21 cellular contexts compared by ENCODE assay signal in genomic region chr13:51363625-51364024, GRCh38. TPM values are rescaled to one million over a fixed set of nuclear protein-coding genes. Genes with fewer than 3 reads are reported as not detected.
DNase-seq lines count a peak whose midpoint lies in the region; ATAC-seq, FAIRE-seq and TF ChIP-seq lines count a peak whose summit lies in the region.
"Had no signal": no experiment of that assay in that cellular context is flagged by ENCODE, and none has a peak within 500 bp of the region (broad histone marks: within the 10 kb centered on the region; RNA-seq: fewer than 3 reads in every experiment).

No MANE protein-coding gene starts in this region.

- CTCF ChIA-PET in activated CD4-positive, alpha-beta T cell treated with anti-CD3 and anti-CD28 coated beads for 36 hours (lab: Charles Lee), result no interaction called here

- H3K14ac ChIP-seq in trophoblast cell (ENCODE audit: low read length), result no peak overlapping the region

- no peak overlapping the region for H3K18ac ChIP-seq in trophoblast cell (ENCODE audit: low read length)

- H3K36me3 ChIP-seq in astrocyte (ENCODE audit: insufficient read depth, low read length) (peaks cover 28% of the 10 kb centered on the region), trophoblast cell (ENCODE audit: control insufficient read depth in 1 of 2, insufficient read depth in 2 of 2, low read length in 2 of 2) (peaks cover 0 to 6% of the 10 kb centered on the region in 2 experiments)

- H3K4me1 Mint-ChIP-seq in activated CD4-positive, alpha-beta T cell treated with anti-CD3 and anti-CD28 coated beads for 36 hours, result peaks cover 14% of the 10 kb centered on the region
- peaks cover 17% of the 10 kb centered on the region for H3K4me1 Mint-ChIP-seq in stimulated activated naive CD8-positive, alpha-beta T cell treated with anti-CD3 and anti-CD28 coated beads, Interleukin-15, amount 100 ng/mL, for 72 hours
- H3K4me1 Mint-ChIP-seq in astrocyte (ENCODE audit: low read depth, unreplicated experiment), result peaks cover 39% of the 10 kb centered on the region

- ATAC-seq in activated CD4-positive, alpha-beta T cell treated with anti-CD3 and anti-CD28 coated beads for 36 hours, result peak; percentile 39
- peak; percentile 59 for ATAC-seq in stimulated activated naive CD8-positive, alpha-beta T cell treated with anti-CD3 and anti-CD28 coated beads, Interleukin-15, Interleukin-2, amounts not matched to agents 100 U/mL and 50 U/mL, for 24 hours
- ATAC-seq in stimulated activated naive CD8-positive, alpha-beta T cell treated with anti-CD3 and anti-CD28 coated beads, Interleukin-15, amount 100 ng/mL, for 72 hours, result no peak
- ATAC-seq: A549 had no signal

- intact Hi-C loops in activated CD4-positive, alpha-beta T cell treated with anti-CD3 and anti-CD28 coated beads for 36 hours (cut with DNase I, micrococcal nuclease), result no loop called here

- H3K27ac ChIP-seq in astrocyte (ENCODE audit: low read depth, low read length) (no peak overlapping the region), trophoblast cell (ENCODE audit: low read depth, low read length) (no peak overlapping the region)
- H3K27ac ChIP-seq: 22Rv1, A549, C4-2B had no signal

- no peak overlapping the region for H3K23ac ChIP-seq in trophoblast cell (ENCODE audit: low read length)

- H2BK5ac ChIP-seq in trophoblast cell (ENCODE audit: low read depth, low read length, poor library complexity), result no peak overlapping the region

- H2BK12ac ChIP-seq in trophoblast cell (ENCODE audit: low read length), result no peak overlapping the region

- H3K4me1 ChIP-seq in astrocyte (ENCODE audit: insufficient read depth, low read length), result peaks cover 7% of the 10 kb centered on the region
- H3K4me1 ChIP-seq in trophoblast cell (ENCODE audit: control insufficient read depth in 1 of 2, insufficient read depth in 2 of 2, low read length in 2 of 2), result no peaks in the 10 kb centered on the region
- H3K4me1 ChIP-seq: A549 had no signal

- no peak overlapping the region for H2AK5ac ChIP-seq in trophoblast cell (ENCODE audit: low read length)

- H3K4me3 ChIP-seq in astrocyte (ENCODE audit: insufficient read depth, low read depth, low read length) (no peak overlapping the region), trophoblast cell (ENCODE audit: low read depth, low read length) (no peak overlapping the region)
- H3K4me3 ChIP-seq: A549 had no signal

- H3K9me3 ChIP-seq in astrocyte (ENCODE audit: insufficient read depth, low read depth, low read length) (no peaks in the 10 kb centered on the region), trophoblast cell (ENCODE audit: insufficient read depth, low read depth, low read length) (no peaks in the 10 kb centered on the region)
- H3K9me3 ChIP-seq: A549 had no signal

- FAIRE-seq in astrocyte (lab: Jason Lieb, UNC), result no peak
- FAIRE-seq: A549, GM12892, H1, HTR-8/SVneo had no signal

- H4K8ac ChIP-seq in trophoblast cell (ENCODE audit: low read depth, low read length), result no peak overlapping the region

- H4K20me1 ChIP-seq in astrocyte (ENCODE audit: insufficient read depth, low read length), result no peaks in the 10 kb centered on the region

- no peaks in the 10 kb centered on the region for H3K27me3 Mint-ChIP-seq in activated CD4-positive, alpha-beta T cell treated with anti-CD3 and anti-CD28 coated beads for 36 hours
- H3K27me3 Mint-ChIP-seq in stimulated activated naive CD8-positive, alpha-beta T cell treated with anti-CD3 and anti-CD28 coated beads, Interleukin-15, amount 100 ng/mL, for 72 hours, result no peaks in the 10 kb centered on the region
- H3K27me3 Mint-ChIP-seq in astrocyte (ENCODE audit: low read depth, unreplicated experiment), result no peaks in the 10 kb centered on the region
- H3K27me3 Mint-ChIP-seq: CD4-positive, alpha-beta T cell had no signal

- H2AFZ ChIP-seq in astrocyte (ENCODE audit: low read depth, low read length), result no peak overlapping the region
- no peak overlapping the region for H2AFZ ChIP-seq in trophoblast cell (ENCODE audit: insufficient read depth, low read length, poor library complexity)

- TF ChIP-seq CTCF in astrocyte (IDR thresholded peaks at IDR 0.05; ENCODE audit: insufficient read depth, low read depth, low read length), result no peak

- H4K12ac ChIP-seq in trophoblast cell (ENCODE audit: low read depth, low read length), result no peak overlapping the region

- H3K9ac ChIP-seq in astrocyte (ENCODE audit: low read length), result no peak overlapping the region
- no peak overlapping the region for H3K9ac ChIP-seq in trophoblast cell (ENCODE audit: low read length)

- H3K27me3 ChIP-seq in astrocyte (ENCODE audit: insufficient read depth, low read length) (no peaks in the 10 kb centered on the region), trophoblast cell (ENCODE audit: insufficient read depth, low read length) (no peaks in the 10 kb centered on the region)

- no peak overlapping the region for H3K4ac ChIP-seq in trophoblast cell (ENCODE audit: low read depth, low read length)

- H3K4me2 ChIP-seq in astrocyte (ENCODE audit: low read length) (no peak overlapping the region), trophoblast cell (ENCODE audit: low read length) (no peak overlapping the region)
- H3K4me2 ChIP-seq: A549 had no signal

- H3K27ac Mint-ChIP-seq in activated CD4-positive, alpha-beta T cell treated with anti-CD3 and anti-CD28 coated beads for 36 hours, result no peak overlapping the region
- H3K27ac Mint-ChIP-seq in stimulated activated naive CD8-positive, alpha-beta T cell treated with anti-CD3 and anti-CD28 coated beads, Interleukin-15, amount 100 ng/mL, for 72 hours, result no peak overlapping the region
- peak overlapping the region; percentile 26 for H3K27ac Mint-ChIP-seq in astrocyte (ENCODE audit: unreplicated experiment)

- H3K79me2 ChIP-seq in astrocyte (ENCODE audit: insufficient read depth, low read length) (no peaks in the 10 kb centered on the region), trophoblast cell (ENCODE audit: control insufficient read depth, insufficient read depth, low read length, poor library complexity) (no peaks in the 10 kb centered on the region)

- H4K91ac ChIP-seq in trophoblast cell (ENCODE audit: low read depth, low read length), result no peak overlapping the region

- H3K4me3 Mint-ChIP-seq in activated CD4-positive, alpha-beta T cell treated with anti-CD3 and anti-CD28 coated beads for 36 hours, result no peak overlapping the region
- H3K4me3 Mint-ChIP-seq in stimulated activated naive CD8-positive, alpha-beta T cell treated with anti-CD3 and anti-CD28 coated beads, Interleukin-15, amount 100 ng/mL, for 72 hours, result no peak overlapping the region
- no peak overlapping the region for H3K4me3 Mint-ChIP-seq in astrocyte (ENCODE audit: unreplicated experiment)
- H3K4me3 Mint-ChIP-seq: CD4-positive, alpha-beta T cell; H9 had no signal

- POLR2A ChIA-PET in activated CD4-positive, alpha-beta T cell treated with anti-CD3 and anti-CD28 coated beads for 36 hours (lab: Charles Lee), result no interaction called here

- peaks cover 27% of the 10 kb centered on the region for H3K36me3 Mint-ChIP-seq in activated CD4-positive, alpha-beta T cell treated with anti-CD3 and anti-CD28 coated beads for 36 hours (ENCODE audit: low read depth)
- H3K36me3 Mint-ChIP-seq in astrocyte (ENCODE audit: low read depth, unreplicated experiment), result peaks cover 20% of the 10 kb centered on the region

- H3K79me1 ChIP-seq in trophoblast cell (ENCODE audit: low read length), result no peaks in the 10 kb centered on the region

- no peaks in the 10 kb centered on the region for H3K9me3 Mint-ChIP-seq in activated CD4-positive, alpha-beta T cell treated with anti-CD3 and anti-CD28 coated beads for 36 hours (ENCODE audit: low read depth)
- H3K9me3 Mint-ChIP-seq in stimulated activated naive CD8-positive, alpha-beta T cell treated with anti-CD3 and anti-CD28 coated beads, Interleukin-15, amount 100 ng/mL, for 72 hours, result no peaks in the 10 kb centered on the region
- no peaks in the 10 kb centered on the region for H3K9me3 Mint-ChIP-seq in astrocyte (ENCODE audit: unreplicated experiment)
- H3K9me3 Mint-ChIP-seq: CD4-positive, alpha-beta T cell; H9 had no signal

- no peak for DNase-seq in activated CD4-positive, alpha-beta T cell treated with anti-CD3 and anti-CD28 coated beads for 36 hours
- DNase-seq in activated CD4-positive, alpha-beta T cell treated with anti-CD3 and anti-CD28 coated beads for 48 hours, result no peak
- DNase-seq in stimulated activated naive CD8-positive, alpha-beta T cell treated with anti-CD3 and anti-CD28 coated beads, Interleukin-15, Interleukin-2, amounts not matched to agents 100 U/mL and 50 U/mL, for 24 hours, result no peak
- DNase-seq in stimulated activated naive CD8-positive, alpha-beta T cell treated with anti-CD3 and anti-CD28 coated beads, Interleukin-15, amount 100 ng/mL, for 72 hours, result no peak
- DNase-seq in astrocyte (ENCODE audit: low read depth) (no peak), trophoblast cell (no peak), medulla oblongata (ENCODE audit: extremely low spot score) (no peak)
- DNase-seq: AML-193; CD4-positive, alpha-beta T cell; DMS153; DMS79; H9 had no signal

- H2BK120ac ChIP-seq in trophoblast cell (ENCODE audit: insufficient read depth, low read length, poor library complexity), result no peak overlapping the region

RNA-seq across cellular contexts. Expression of gene SERPINE3, which starts 24.1 kb away (rescaled TPM):
- total RNA-seq in activated CD4-positive, alpha-beta T cell treated with anti-CD3 and anti-CD28 coated beads for 36 hours, result not detected
- total RNA-seq in astrocyte, result not detected in 2 replicates
- polyA plus RNA-seq in trophoblast cell (2013), result not detected in 2 replicates
- total RNA-seq: CD4-positive, alpha-beta T cell; Daoy; H9; IMR-90 had no signal
- polyA plus RNA-seq: BJ, IMR-90 had no signal
